ENCODE assay signal across 9 cellular contexts in genomic region chr10:127853868-127854768, GRCh38. TPM values are rescaled to one million over a fixed set of nuclear protein-coding genes. Genes with fewer than 3 reads are reported as not detected.
DNase-seq lines count a peak whose midpoint lies in the region; ATAC-seq, FAIRE-seq and TF ChIP-seq lines count a peak whose summit lies in the region.
"Had no signal": no experiment of that assay in that cellular context is flagged by ENCODE, and none has a peak within 500 bp of the region (broad histone marks: within the 10 kb centered on the region; RNA-seq: fewer than 3 reads in every experiment).

No MANE protein-coding gene starts in this region.

- H3K27ac Mint-ChIP-seq in activated CD8-positive, alpha-beta T cell treated with anti-CD3 and anti-CD28 coated beads, Interleukin-2, amount 10 ng/mL, durations not matched to agents 7 days and 5 days: no peak overlapping the region

- no peak overlapping the region for H3K4me3 ChIP-seq in epithelial cell of esophagus (ENCODE audit: low read length)
- H3K4me3 ChIP-seq: SK-N-MC had no signal

- TF ChIP-seq CTCF in C4-2B (conservative IDR thresholded peaks at IDR 0.05) (peak; percentile 92), epithelial cell of esophagus (IDR thresholded peaks at IDR 0.05; ENCODE audit: insufficient read depth, low read depth, low read length, missing control alignments) (peak; percentile 85)

- no peaks in the 10 kb centered on the region for H3K4me1 Mint-ChIP-seq in activated CD8-positive, alpha-beta T cell treated with anti-CD3 and anti-CD28 coated beads, Interleukin-2, amount 10 ng/mL, durations not matched to agents 7 days and 5 days (ENCODE audit: low read depth)

- no peak overlapping the region for H3K27ac ChIP-seq in C4-2B
- H3K27ac ChIP-seq: SK-N-MC had no signal

- CTCF ChIA-PET in activated CD8-positive, alpha-beta T cell treated with anti-CD3 and anti-CD28 coated beads, Interleukin-2, amount 10 ng/mL, durations not matched to agents 7 days and 5 days (lab: Charles Lee): interaction anchor here (0.7 to 1.9 kb wide), 26 partner anchors 8 to 358 kb away, joined by 3 to 17 read pairs (median 3); no protein-coding TSS in a partner anchor

- POLR2A ChIA-PET in activated CD8-positive, alpha-beta T cell treated with anti-CD3 and anti-CD28 coated beads, Interleukin-2, amount 10 ng/mL, durations not matched to agents 7 days and 5 days (lab: Charles Lee): no interaction called here

- no peaks in the 10 kb centered on the region for H3K36me3 Mint-ChIP-seq in activated CD8-positive, alpha-beta T cell treated with anti-CD3 and anti-CD28 coated beads, Interleukin-2, amount 10 ng/mL, durations not matched to agents 7 days and 5 days (ENCODE audit: low read depth)

- peak; percentile 86 for FAIRE-seq in GM19239 (lab: Jason Lieb, UNC)

- H3K27me3 Mint-ChIP-seq in activated CD8-positive, alpha-beta T cell treated with anti-CD3 and anti-CD28 coated beads, Interleukin-2, amount 10 ng/mL, durations not matched to agents 7 days and 5 days (ENCODE audit: low read depth): no peaks in the 10 kb centered on the region

- no peak overlapping the region for H3K4me3 Mint-ChIP-seq in activated CD8-positive, alpha-beta T cell treated with anti-CD3 and anti-CD28 coated beads, Interleukin-2, amount 10 ng/mL, durations not matched to agents 7 days and 5 days

- DNase-seq in GM19239 (ENCODE audit: insufficient read length, low spot score) (peak; percentile 52), NCI-H748 (lab: John Stamatoyannopoulos, UW; ENCODE audit: unreplicated experiment) (peak; percentile 58), epithelial cell of esophagus (ENCODE audit: low read depth) (peak; percentile 73), mucosa of gallbladder (ENCODE audit: low spot score) (peak; percentile 42)
- peak; percentile 63 for DNase-seq in activated CD8-positive, alpha-beta T cell treated with anti-CD3 and anti-CD28 coated beads, Interleukin-2, amount 10 ng/mL, durations not matched to agents 7 days and 5 days
- peak; percentile 62 for DNase-seq in stimulated activated naive CD8-positive, alpha-beta T cell treated with anti-CD3 and anti-CD28 coated beads, Interleukin-15, Interleukin-2, amounts not matched to agents 100 U/mL and 50 U/mL, for 24 hours

- peak; percentile 55 for ATAC-seq in HG03196 (IDR thresholded peaks at IDR 0.05; ENCODE audit: unreplicated experiment)
- peak; percentile 86 for ATAC-seq in activated CD8-positive, alpha-beta T cell treated with anti-CD3 and anti-CD28 coated beads, Interleukin-2, amount 10 ng/mL, durations not matched to agents 7 days and 5 days
- peak; percentile 74 for ATAC-seq in stimulated activated naive CD8-positive, alpha-beta T cell treated with anti-CD3 and anti-CD28 coated beads, Interleukin-15, Interleukin-2, amounts not matched to agents 100 U/mL and 50 U/mL, for 24 hours

- no peaks in the 10 kb centered on the region for H3K9me3 Mint-ChIP-seq in activated CD8-positive, alpha-beta T cell treated with anti-CD3 and anti-CD28 coated beads, Interleukin-2, amount 10 ng/mL, durations not matched to agents 7 days and 5 days (ENCODE audit: insufficient read depth)

RNA-seq across cellular contexts. Expression of gene CLRN3, which starts 38.6 kb away (rescaled TPM):
- total RNA-seq in activated CD8-positive, alpha-beta T cell treated with anti-CD3 and anti-CD28 coated beads, Interleukin-2, amount 10 ng/mL, durations not matched to agents 7 days and 5 days: not detected
- 40.8 TPM for total RNA-seq in mucosa of gallbladder

RNA-seq across cellular contexts. Expression of gene PTPRE, which starts 52.8 kb away (rescaled TPM):
- 10 to 100 TPM; 21.4 to 24.5 TPM for total RNA-seq in activated CD8-positive, alpha-beta T cell treated with anti-CD3 and anti-CD28 coated beads, Interleukin-2, amount 10 ng/mL, durations not matched to agents 7 days and 5 days
- 25.1 TPM for total RNA-seq in mucosa of gallbladder

Comparison
In these comparisons a context has a peak if more than half of its experiments do, and no peak if none do; other contexts are left out.
1. RNA of gene CLRN3, which starts 38.6 kb away (total RNA-seq): 40.8 TPM in mucosa of gallbladder (single experiment); not detected in activated CD8-positive, alpha-beta T cell treated with anti-CD3 and anti-CD28 coated beads, Interleukin-2, amount 10 ng/mL, durations not matched to agents 7 days and 5 days; every median in the first group is over 10 times any median in the second.
2. Peak in every context shown above with its lines, with median percentiles within 50 percentile points of each other: DNase-seq and ATAC-seq.